8 cellular contexts compared by ENCODE assay signal in genomic region chr5:963673-964531, GRCh38. TPM values are rescaled to one million over a fixed set of nuclear protein-coding genes. Genes with fewer than 3 reads are reported as not detected.
A peak's percentile ranks its signal among the peaks of the same experiment; 100 is the strongest.
DNase-seq lines count a peak whose midpoint lies in the region; ATAC-seq and TF ChIP-seq lines count a peak whose summit lies in the region.

No MANE protein-coding gene starts in this region.

- H3K36me3 ChIP-seq in MG63 (no peaks in the 10 kb centered on the region), mesodermal cell (ENCODE audit: control insufficient read depth, insufficient read depth, low read length) (no peaks in the 10 kb centered on the region)

- CTCF ChIA-PET in CD4-positive, alpha-beta T cell (lab: Charles Lee), result no interaction called here

- H3K27me3 Mint-ChIP-seq in CD4-positive, alpha-beta T cell, result peaks cover 50% of the 10 kb centered on the region

- DNase-seq in CD4-positive, alpha-beta T cell, result peak in 7 of 10 experiments; percentile 19 to 53 (median 30)
- peak; percentile 68 for DNase-seq in MG63
- DNase-seq in activated gamma-delta T cell treated with anti-CD3 and anti-CD28 coated beads, Interleukin-2, amount 50 U/mL, for 16 hours (ENCODE audit: low read depth), result peak; percentile 10
- DNase-seq in SK-N-DZ (ENCODE audit: low spot score), result no peak
- DNase-seq in NCI-H1436 (lab: John Stamatoyannopoulos, UW), result no peak
- DNase-seq in medulla oblongata (ENCODE audit: extremely low spot score), result no peak

- no peaks in the 10 kb centered on the region for H3K9me3 Mint-ChIP-seq in CD4-positive, alpha-beta T cell

- peaks cover 17% of the 10 kb centered on the region for H3K4me1 Mint-ChIP-seq in CD4-positive, alpha-beta T cell (ENCODE audit: low read depth)

- POLR2A ChIA-PET in CD4-positive, alpha-beta T cell (lab: Charles Lee), result no interaction called here

- peaks cover 40% of the 10 kb centered on the region for H3K27me3 ChIP-seq in CD4-positive, alpha-beta T cell (ENCODE audit: control insufficient read depth, insufficient read depth, low read length)
- no peaks in the 10 kb centered on the region for H3K27me3 ChIP-seq in MG63

- 87 to 94% methylated on average over 26 to 27 of the region's 31 CpGs for WGBS in mesodermal cell (ENCODE audit: insufficient coverage in 2 of 2), 2 experiments

- no peak for TF ChIP-seq CTCF in CD4-positive, alpha-beta T cell (IDR thresholded peaks at IDR 0.05)

- H3K27ac Mint-ChIP-seq in CD4-positive, alpha-beta T cell, result peak overlapping the region; percentile 63

- H3K4me3 Mint-ChIP-seq in CD4-positive, alpha-beta T cell, result peak overlapping the region; percentile 86

- H3K27ac ChIP-seq in CD4-positive, alpha-beta T cell (ENCODE audit: low read depth, low read length), result no peak overlapping the region
- peak overlapping the region; percentile 45 for H3K27ac ChIP-seq in mesodermal cell (ENCODE audit: low read depth, low read length, severe bottlenecking)

- no peaks in the 10 kb centered on the region for H3K36me3 Mint-ChIP-seq in CD4-positive, alpha-beta T cell (ENCODE audit: low read depth)

- H3K4me3 ChIP-seq in MG63, result no peak overlapping the region
- no peak overlapping the region for H3K4me3 ChIP-seq in mesodermal cell (ENCODE audit: extremely low read depth, insufficient read depth, low read length, poor library complexity, severe bottlenecking)

- peak; percentile 87 for ATAC-seq in CD4-positive, alpha-beta T cell (ENCODE audit: poor library complexity)
- peak; percentile 91 for ATAC-seq in GM21528 (IDR thresholded peaks at IDR 0.05; ENCODE audit: low FRiP score, unreplicated experiment)

- intact Hi-C loops in CD4-positive, alpha-beta T cell (cut with DNase I, micrococcal nuclease), result no loop called here

- no peaks in the 10 kb centered on the region for H3K9me3 ChIP-seq in CD4-positive, alpha-beta T cell (ENCODE audit: control insufficient read depth, low read length)
- H3K9me3 ChIP-seq in MG63, result 0 out of 2 replicates have a peak, but pooled peaks cover 4% of the 10 kb centered on the region
- H3K9me3 ChIP-seq in mesodermal cell (ENCODE audit: control insufficient read depth, low read length), result no peaks in the 10 kb centered on the region

- peaks cover 24% of the 10 kb centered on the region for H3K4me1 ChIP-seq in mesodermal cell (ENCODE audit: control insufficient read depth, insufficient read depth, low read length, poor library complexity, severe bottlenecking)

RNA-seq across cellular contexts. Expression of gene NKD2, which starts 44.7 kb away (rescaled TPM):
- total RNA-seq in CD4-positive, alpha-beta T cell, result under 1 TPM; 0.17 to 0.30 TPM
- 3.4 and 5.7 TPM in 2 replicates for total RNA-seq in MG63 (2014; rRNA removed; shearing (Covaris generic); ENCODE audit: low replicate concordance)
- 8.9 TPM for polyA plus RNA-seq in mesodermal cell (2013, experiment 1 of 2)
- 6.9 TPM for polyA plus RNA-seq in mesodermal cell (2013, experiment 2 of 2)
- not detected in 2 replicates for polyA plus RNA-seq in SK-N-DZ (2014; cell fraction: cytosol; rRNA removed)
- polyA plus RNA-seq in SK-N-DZ (2014; cell fraction: nucleus; rRNA removed), result 0.24 and 0.30 TPM in 2 replicates

Comparison
In these comparisons a context has a peak if more than half of its experiments do, and no peak if none do; other contexts are left out.
1. DNase-seq: peak in CD4-positive, alpha-beta T cell (7 of 10), MG63 (single experiment) and activated gamma-delta T cell treated with anti-CD3 and anti-CD28 coated beads, Interleukin-2, amount 50 U/mL, for 16 hours (single experiment); none in SK-N-DZ (single experiment), NCI-H1436 (single experiment) and medulla oblongata (single experiment).